In genomic region chr12:125606312-125606711, GRCh38 we compare ENCODE assay signal across 8 cellular contexts.
"Had no signal": no experiment of that assay in that cellular context is flagged by ENCODE, and none has a peak within 500 bp of the region (broad histone marks: within the 10 kb centered on the region; RNA-seq: fewer than 3 reads in every experiment).

No MANE protein-coding gene starts in this region.

- H3K4me1 Mint-ChIP-seq: H9 had no signal

- DNase-seq: GM23248, GOT3, H9, HCEC 1CT, IMR-90, KG1 had no signal

- FAIRE-seq: H54, K562 had no signal

- H3K4me3 Mint-ChIP-seq: H9 had no signal

- H2AFZ ChIP-seq: GM23248 had no signal

- H3K4me3 ChIP-seq: GM23248, K562 had no signal

- H3K27ac ChIP-seq: GM23248 had no signal

- ATAC-seq: K562 had no signal

- H3K9ac ChIP-seq: GM23248 had no signal

- H3K27ac Mint-ChIP-seq: H9 had no signal
